In genomic region chr17:4986403-4986802, GRCh38 we compare ENCODE assay signal across 8 cellular contexts. TPM values are rescaled to one million over a fixed set of nuclear protein-coding genes. Genes with fewer than 3 reads are reported as not detected.
DNase-seq lines count a peak whose midpoint lies in the region; ATAC-seq, FAIRE-seq and TF ChIP-seq lines count a peak whose summit lies in the region.

No MANE protein-coding gene starts in this region.

- peaks cover 31% of the 10 kb centered on the region for H3K4me1 Mint-ChIP-seq in activated CD4-positive, alpha-beta T cell treated with anti-CD3 and anti-CD28 coated beads for 36 hours
- H3K4me1 Mint-ChIP-seq in activated naive CD8-positive, alpha-beta T cell treated with anti-CD3 and anti-CD28 coated beads for 36 hours = peaks cover 26% of the 10 kb centered on the region

- no peak for FAIRE-seq in GM12892 (lab: Jason Lieb, UNC)

- TF ChIP-seq POLR2A in GM12892 (IDR thresholded peaks at IDR 0.05; ENCODE audit: low read depth, low read length) = no peak

- peak overlapping the region; percentile 86 for H3K27ac ChIP-seq in temporal lobe (ENCODE audit: low read depth, low read length)

- CTCF ChIA-PET in activated CD4-positive, alpha-beta T cell treated with anti-CD3 and anti-CD28 coated beads for 36 hours (lab: Charles Lee) = interaction anchor here (0.6 to 1.5 kb wide), 8 partner anchors 14 to 1883 kb away, joined by 3 to 5 read pairs (median 3); no protein-coding TSS in a partner anchor

- no peaks in the 10 kb centered on the region for H3K9me3 Mint-ChIP-seq in activated CD4-positive, alpha-beta T cell treated with anti-CD3 and anti-CD28 coated beads for 36 hours (ENCODE audit: low read depth)
- no peaks in the 10 kb centered on the region for H3K9me3 Mint-ChIP-seq in activated naive CD8-positive, alpha-beta T cell treated with anti-CD3 and anti-CD28 coated beads for 36 hours

- no peak for ATAC-seq in activated CD4-positive, alpha-beta T cell treated with anti-CD3 and anti-CD28 coated beads for 36 hours
- ATAC-seq in HG03039 (IDR thresholded peaks at IDR 0.05; ENCODE audit: unreplicated experiment) (no peak), GM19023 (IDR thresholded peaks at IDR 0.05; ENCODE audit: unreplicated experiment) (no peak)

- no peak for DNase-seq in activated CD4-positive, alpha-beta T cell treated with anti-CD3 and anti-CD28 coated beads for 36 hours
- no peak for DNase-seq in activated CD4-positive, alpha-beta T cell treated with anti-CD3 and anti-CD28 coated beads for 4 hours
- no peak for DNase-seq in activated naive CD8-positive, alpha-beta T cell treated with anti-CD3 and anti-CD28 coated beads for 36 hours
- peak; percentile 30 for DNase-seq in iris pigment epithelial cell (ENCODE audit: low read depth)
- no peak for DNase-seq in GM12892 (ENCODE audit: insufficient read length)

- no peaks in the 10 kb centered on the region for H3K27me3 Mint-ChIP-seq in activated CD4-positive, alpha-beta T cell treated with anti-CD3 and anti-CD28 coated beads for 36 hours
- no peaks in the 10 kb centered on the region for H3K27me3 Mint-ChIP-seq in activated naive CD8-positive, alpha-beta T cell treated with anti-CD3 and anti-CD28 coated beads for 36 hours

- POLR2A ChIA-PET in activated CD4-positive, alpha-beta T cell treated with anti-CD3 and anti-CD28 coated beads for 36 hours (lab: Charles Lee) = interaction anchor here (0.6 to 1.8 kb wide), 2 partner anchors 8 to 11 kb away, joined by 3 to 4 read pairs; partner anchors contain the start of genes INCA1 and KIF1C

- H3K4me3 Mint-ChIP-seq in activated CD4-positive, alpha-beta T cell treated with anti-CD3 and anti-CD28 coated beads for 36 hours = peak overlapping the region; percentile 93
- peak overlapping the region; percentile 94 for H3K4me3 Mint-ChIP-seq in activated naive CD8-positive, alpha-beta T cell treated with anti-CD3 and anti-CD28 coated beads for 36 hours

- intact Hi-C loops in activated CD4-positive, alpha-beta T cell treated with anti-CD3 and anti-CD28 coated beads for 36 hours (cut with DNase I, micrococcal nuclease) = no loop called here

- H3K36me3 Mint-ChIP-seq in activated CD4-positive, alpha-beta T cell treated with anti-CD3 and anti-CD28 coated beads for 36 hours (ENCODE audit: low read depth) = peaks cover 18% of the 10 kb centered on the region
- peaks cover 7% of the 10 kb centered on the region for H3K36me3 Mint-ChIP-seq in activated naive CD8-positive, alpha-beta T cell treated with anti-CD3 and anti-CD28 coated beads for 36 hours

- peak overlapping the region; percentile 77 for H3K27ac Mint-ChIP-seq in activated CD4-positive, alpha-beta T cell treated with anti-CD3 and anti-CD28 coated beads for 36 hours
- peak overlapping the region; percentile 82 for H3K27ac Mint-ChIP-seq in activated naive CD8-positive, alpha-beta T cell treated with anti-CD3 and anti-CD28 coated beads for 36 hours

RNA-seq across cellular contexts. Expression of gene CAMTA2, which starts 1.1 kb away (rescaled TPM):
- total RNA-seq in activated CD4-positive, alpha-beta T cell treated with anti-CD3 and anti-CD28 coated beads for 36 hours = 100 to 1,000 TPM in 1 of 2 experiments, 10 to 100 TPM in 1; 98.2 to 124 TPM
- total RNA-seq in activated naive CD8-positive, alpha-beta T cell treated with anti-CD3 and anti-CD28 coated beads for 36 hours = 100 to 1,000 TPM; 107 to 108 TPM
- total RNA-seq in temporal lobe = 13.5 TPM
- polyA plus RNA-seq in GM12892 (2012; ENCODE audit: missing spikeins) = 12.7 TPM

RNA-seq across cellular contexts. Expression of gene INCA1, which starts 10.9 kb away (rescaled TPM):
- total RNA-seq in activated CD4-positive, alpha-beta T cell treated with anti-CD3 and anti-CD28 coated beads for 36 hours = under 1 TPM; 0.18 to 0.28 TPM
- total RNA-seq in activated naive CD8-positive, alpha-beta T cell treated with anti-CD3 and anti-CD28 coated beads for 36 hours = under 1 TPM; 0.29 to 0.36 TPM
- 0.25 TPM for total RNA-seq in temporal lobe
- polyA plus RNA-seq in GM12892 (2012; ENCODE audit: missing spikeins) = 0.95 TPM

RNA-seq across cellular contexts. Expression of gene KIF1C, which starts 11.3 kb away (rescaled TPM):
- 10 to 100 TPM; 32.6 to 43.0 TPM for total RNA-seq in activated CD4-positive, alpha-beta T cell treated with anti-CD3 and anti-CD28 coated beads for 36 hours
- total RNA-seq in activated naive CD8-positive, alpha-beta T cell treated with anti-CD3 and anti-CD28 coated beads for 36 hours = 10 to 100 TPM; 49.9 to 51.1 TPM
- total RNA-seq in temporal lobe = 9.1 TPM
- 17.6 TPM for polyA plus RNA-seq in GM12892 (2012; ENCODE audit: missing spikeins)

RNA-seq across cellular contexts. Expression of gene SPAG7, which starts 18.8 kb away (rescaled TPM):
- total RNA-seq in activated CD4-positive, alpha-beta T cell treated with anti-CD3 and anti-CD28 coated beads for 36 hours = 10 to 100 TPM; 61.4 to 69.4 TPM
- total RNA-seq in activated naive CD8-positive, alpha-beta T cell treated with anti-CD3 and anti-CD28 coated beads for 36 hours = 10 to 100 TPM; 62.2 to 63.6 TPM
- 34.4 TPM for total RNA-seq in temporal lobe
- polyA plus RNA-seq in GM12892 (2012; ENCODE audit: missing spikeins) = 82.1 TPM

RNA-seq across cellular contexts. Expression of gene ENO3, which starts 35.5 kb away (rescaled TPM):
- 10 to 100 TPM; 32.0 to 32.9 TPM for total RNA-seq in activated CD4-positive, alpha-beta T cell treated with anti-CD3 and anti-CD28 coated beads for 36 hours
- 10 to 100 TPM; 27.8 to 30.7 TPM for total RNA-seq in activated naive CD8-positive, alpha-beta T cell treated with anti-CD3 and anti-CD28 coated beads for 36 hours
- total RNA-seq in temporal lobe = 0.74 TPM
- polyA plus RNA-seq in GM12892 (2012; ENCODE audit: missing spikeins) = 30.2 TPM
